In genomic region chr15:63188247-63188936, GRCh38 we compare ENCODE assay signal across 1 cellular context.
TF ChIP-seq lines count a peak whose summit lies in the region.

No MANE protein-coding gene starts in this region.

TF ChIP-seq in K562, 482 proteins besides CTCF, POLR2A, EP300 and RAD21 (continued from another document):
- TF ChIP-seq RBM22 (IDR thresholded peaks at IDR 0.05; ENCODE audit: low read depth, low read length, poor library complexity, severe bottlenecking), result no peak
- no peak for TF ChIP-seq PCBP1 (IDR thresholded peaks at IDR 0.05; ENCODE audit: low read depth, low read length, poor library complexity, severe bottlenecking)
